ENCODE assay signal across 17 cellular contexts in genomic region chr3:6928064-6928463, GRCh38.
DNase-seq lines count a peak whose midpoint lies in the region; ATAC-seq and TF ChIP-seq lines count a peak whose summit lies in the region.
"Had no signal": no experiment of that assay in that cellular context is flagged by ENCODE, and none has a peak within 500 bp of the region (broad histone marks: within the 10 kb centered on the region; RNA-seq: fewer than 3 reads in every experiment).

No MANE protein-coding gene starts in this region.

- H3K4me3 ChIP-seq in body of pancreas = no peak overlapping the region
- no peak overlapping the region for H3K4me3 ChIP-seq in kidney epithelial cell (ENCODE audit: low read depth, low read length)
- no peak overlapping the region for H3K4me3 ChIP-seq in stomach
- no peak overlapping the region for H3K4me3 ChIP-seq in sigmoid colon
- H3K4me3 ChIP-seq: SJSA1 had no signal

- H3K27me3 Mint-ChIP-seq in HFFc6 (ENCODE audit: insufficient read depth) = no peaks in the 10 kb centered on the region
- H3K27me3 Mint-ChIP-seq: CD8-positive, alpha-beta memory T cell had no signal

- no peaks in the 10 kb centered on the region for H3K36me3 Mint-ChIP-seq in HFFc6 (ENCODE audit: low read depth)
- H3K36me3 Mint-ChIP-seq: CD8-positive, alpha-beta memory T cell had no signal

- ATAC-seq in body of pancreas = peak; percentile 97

- no peak overlapping the region for H3K27ac Mint-ChIP-seq in HFFc6
- H3K27ac Mint-ChIP-seq: CD8-positive, alpha-beta memory T cell had no signal

- peak; percentile 10 for DNase-seq in NCI-H69 (lab: John Stamatoyannopoulos, UW)
- DNase-seq in body of pancreas = peak; percentile 40 to 78 (median 62)
- DNase-seq in kidney epithelial cell (ENCODE audit: low read depth) = peak; percentile 29
- peak; percentile 59 for DNase-seq in stomach
- no peak for DNase-seq in NCI-H1436 (lab: John Stamatoyannopoulos, UW)
- DNase-seq in HFFc6 = no peak
- DNase-seq in sigmoid colon = no peak
- DNase-seq: BE2C; CD8-positive, alpha-beta memory T cell; DMS153; EL; GOT3; Karpas-422; NCI-H524; OCI-M1 had no signal

- H3K27ac ChIP-seq in body of pancreas (peak overlapping the region in 2 of 4 donors; percentile 19 to 69), stomach (peak overlapping the region in 1 of 5 donors; percentile 59), sigmoid colon (no peak overlapping the region)
- H3K27ac ChIP-seq: RWPE1, SJSA1 had no signal

- TF ChIP-seq CTCF in body of pancreas (IDR thresholded peaks at IDR 0.05) (peak in 1 of 7 experiments; percentile 9), kidney epithelial cell (IDR thresholded peaks at IDR 0.05; ENCODE audit: insufficient read depth, low read length, poor library complexity, severe bottlenecking) (no peak), stomach (IDR thresholded peaks at IDR 0.05) (no peak), HFFc6 (IDR thresholded peaks at IDR 0.05) (no peak), sigmoid colon (IDR thresholded peaks at IDR 0.05) (no peak)

- H3K4me1 Mint-ChIP-seq in HFFc6 (ENCODE audit: low read depth) = no peaks in the 10 kb centered on the region
- H3K4me1 Mint-ChIP-seq: CD8-positive, alpha-beta memory T cell had no signal

- WGBS in body of pancreas, 2 donors = 10 to 14% methylated on average over 2 of the region's 2 CpGs
- 22 to 45% (median 28%) methylated on average over 2 of the region's 2 CpGs for WGBS in stomach, 5 donors
- WGBS in sigmoid colon, 2 donors = 18 to 66% methylated on average over 2 of the region's 2 CpGs

- no peaks in the 10 kb centered on the region for H3K27me3 ChIP-seq in body of pancreas
- no peaks in the 10 kb centered on the region for H3K27me3 ChIP-seq in kidney epithelial cell (ENCODE audit: control insufficient read depth, insufficient read depth, low read length)
- no peaks in the 10 kb centered on the region for H3K27me3 ChIP-seq in stomach
- H3K27me3 ChIP-seq in sigmoid colon = no peaks in the 10 kb centered on the region
- H3K27me3 ChIP-seq: BE2C, SJSA1 had no signal

- H3K4me1 ChIP-seq in body of pancreas (peaks cover 10% of the 10 kb centered on the region), stomach (peaks cover 0 to 20% (median 0%) of the 10 kb centered on the region in 4 donors), sigmoid colon (no peaks in the 10 kb centered on the region)
- H3K4me1 ChIP-seq: BE2C, SJSA1 had no signal

- H3K36me3 ChIP-seq in body of pancreas (replicated peaks in 1 of 2; ENCODE audit: insufficient read depth in 1 of 2, low read depth in 2 of 2) (no peaks in the 10 kb centered on the region), kidney epithelial cell (ENCODE audit: control insufficient read depth, insufficient read depth, low read length) (no peaks in the 10 kb centered on the region), stomach (no peaks in the 10 kb centered on the region), sigmoid colon (no peaks in the 10 kb centered on the region)
- H3K36me3 ChIP-seq: BE2C, SJSA1 had no signal

- TF ChIP-seq POLR2A in body of pancreas (IDR thresholded peaks at IDR 0.05) (no peak), stomach (IDR thresholded peaks at IDR 0.05) (no peak), sigmoid colon (IDR thresholded peaks at IDR 0.05) (no peak)

- TF ChIP-seq EP300 in stomach (IDR thresholded peaks at IDR 0.05) = no peak
- TF ChIP-seq EP300 in sigmoid colon (IDR thresholded peaks at IDR 0.05) = no peak

- peaks cover 38% of the 10 kb centered on the region for H3K9me3 Mint-ChIP-seq in HFFc6

- H3K4me3 Mint-ChIP-seq in HFFc6 = no peak overlapping the region
- H3K4me3 Mint-ChIP-seq: CD8-positive, alpha-beta memory T cell had no signal

- no peaks in the 10 kb centered on the region for H3K9me3 ChIP-seq in body of pancreas
- no peaks in the 10 kb centered on the region for H3K9me3 ChIP-seq in stomach
- no peaks in the 10 kb centered on the region for H3K9me3 ChIP-seq in sigmoid colon
- H3K9me3 ChIP-seq: BE2C, SJSA1 had no signal

- intact Hi-C loops in body of pancreas (cut with DNase I) = no loop called here
- intact Hi-C loops in stomach (cut with DNase I; ENCODE audit: low total_unique reads) = no loop called here
- intact Hi-C loops in sigmoid colon (cut with DNase I) = no loop called here

Comparison
In these comparisons a context has a peak if more than half of its experiments do, and no peak if none do; other contexts are left out.
1. DNase-seq: peak in NCI-H69 (single experiment), body of pancreas (4 of 4), kidney epithelial cell (single experiment) and stomach (single experiment); none in NCI-H1436 (single experiment), HFFc6 (single experiment) and sigmoid colon (single experiment).